ENCODE assay signal across 13 cellular contexts in the genomic region with DNA sequence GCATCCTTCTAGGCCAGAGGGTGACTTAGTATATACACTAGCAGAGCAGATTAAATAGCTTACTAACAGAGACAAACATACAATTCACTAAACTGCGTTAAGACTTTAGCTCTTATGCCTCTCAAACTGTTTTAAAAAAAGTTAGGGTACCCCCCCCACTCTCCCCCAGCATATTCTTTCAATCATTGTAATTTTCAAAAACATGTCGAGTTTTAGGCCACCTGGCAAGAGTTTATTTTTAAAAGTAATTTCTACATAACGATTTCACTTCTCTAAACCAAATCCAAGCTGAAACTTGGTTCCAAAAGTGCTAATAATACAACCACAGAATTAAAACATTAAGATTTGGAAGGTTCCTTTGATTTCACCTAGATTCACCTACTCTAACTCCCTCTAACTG.
DNase-seq lines count a peak whose midpoint lies in the region; ATAC-seq, FAIRE-seq and TF ChIP-seq lines count a peak whose summit lies in the region.
"Had no signal": no experiment of that assay in that cellular context is flagged by ENCODE, and none has a peak within 500 bp of the region (broad histone marks: within the 10 kb centered on the region; RNA-seq: fewer than 3 reads in every experiment).

No MANE protein-coding gene starts in this region.

- CTCF ChIA-PET in CD8-positive, alpha-beta memory T cell (lab: Charles Lee): interaction anchor here (1.4 kb wide), 1 partner anchor 20 kb away, joined by 3 read pairs; no protein-coding TSS in a partner anchor

- no peaks in the 10 kb centered on the region for H3K27me3 ChIP-seq in CD8-positive, alpha-beta memory T cell (ENCODE audit: insufficient read depth, low read length, poor library complexity, severe bottlenecking)
- H3K27me3 ChIP-seq: brain microvascular endothelial cell had no signal

- peaks cover 9 to 56% (median 17%) of the 10 kb centered on the region in 3 donors for H3K36me3 Mint-ChIP-seq in CD8-positive, alpha-beta memory T cell
- peaks cover 4% of the 10 kb centered on the region for H3K36me3 Mint-ChIP-seq in IgD-negative memory B cell
- H3K36me3 Mint-ChIP-seq in central memory CD8-positive, alpha-beta T cell (ENCODE audit: insufficient read depth): peaks cover 31% of the 10 kb centered on the region
- H3K36me3 Mint-ChIP-seq in progenitor cell of endocrine pancreas (ENCODE audit: insufficient read depth): peaks cover 19% of the 10 kb centered on the region

- no peak overlapping the region for H3K27ac ChIP-seq in CD8-positive, alpha-beta memory T cell (ENCODE audit: low read depth, low read length)
- H3K27ac ChIP-seq: brain microvascular endothelial cell had no signal

- no peak for TF ChIP-seq POLR2A in H54 (IDR thresholded peaks at IDR 0.05; ENCODE audit: low read depth, low read length)

- ATAC-seq in central memory CD8-positive, alpha-beta T cell (replicated peaks; ENCODE audit: extremely low read depth, poor library complexity, severe bottlenecking): no peak
- ATAC-seq in GM18498 (IDR thresholded peaks at IDR 0.05; ENCODE audit: unreplicated experiment): no peak

- H3K36me3 ChIP-seq in CD8-positive, alpha-beta memory T cell (ENCODE audit: insufficient read depth, low read length): no peaks in the 10 kb centered on the region

- H3K27ac Mint-ChIP-seq in CD8-positive, alpha-beta memory T cell: peak overlapping the region in 2 of 8 donors; percentile 43 to 66
- peak overlapping the region; percentile 91 to 96 (median 94) for H3K27ac Mint-ChIP-seq in IgD-negative memory B cell
- H3K27ac Mint-ChIP-seq in central memory CD8-positive, alpha-beta T cell (ENCODE audit: low read depth): no peak overlapping the region
- peak overlapping the region; percentile 13 for H3K27ac Mint-ChIP-seq in progenitor cell of endocrine pancreas

- H3K4me3 ChIP-seq in CD8-positive, alpha-beta memory T cell (ENCODE audit: low read length): no peak overlapping the region

- no peak for TF ChIP-seq CTCF in progenitor cell of endocrine pancreas (IDR thresholded peaks at IDR 0.05; ENCODE audit: unreplicated experiment)

- peaks cover 58 to 75% (median 67%) of the 10 kb centered on the region in 3 donors for H3K4me1 Mint-ChIP-seq in CD8-positive, alpha-beta memory T cell
- peaks cover 42 to 45% (median 44%) of the 10 kb centered on the region in 3 donors for H3K4me1 Mint-ChIP-seq in IgD-negative memory B cell
- H3K4me1 Mint-ChIP-seq in central memory CD8-positive, alpha-beta T cell: peaks cover 44% of the 10 kb centered on the region
- H3K4me1 Mint-ChIP-seq in progenitor cell of endocrine pancreas (ENCODE audit: low read depth): peaks cover 32% of the 10 kb centered on the region

- DNase-seq in CD8-positive, alpha-beta memory T cell: no peak
- DNase-seq in central memory CD8-positive, alpha-beta T cell (ENCODE audit: low spot score in 2 of 2): no peak
- DNase-seq in progenitor cell of endocrine pancreas (ENCODE audit: low spot score, unreplicated experiment) (no peak), H54 (ENCODE audit: insufficient read length, low spot score) (no peak), SW 1271 (lab: John Stamatoyannopoulos, UW) (no peak), SIG-M5 treated with dmso at 0.1 percent for 504 hours (lab: John Stamatoyannopoulos, UW; ENCODE audit: unreplicated experiment) (no peak)
- DNase-seq: brain microvascular endothelial cell, head of caudate nucleus, KBM-7, NCI-H524, nucleus accumbens had no signal

- POLR2A ChIA-PET in CD8-positive, alpha-beta memory T cell (lab: Charles Lee): no interaction called here

- peak overlapping the region; percentile 0 to 56 (median 32) for H3K4me3 Mint-ChIP-seq in CD8-positive, alpha-beta memory T cell
- H3K4me3 Mint-ChIP-seq in IgD-negative memory B cell (peak overlapping the region; percentile 74 to 94 (median 92)), progenitor cell of endocrine pancreas (ENCODE audit: low read depth) (no peak overlapping the region)
- H3K4me3 Mint-ChIP-seq in central memory CD8-positive, alpha-beta T cell: peak overlapping the region; percentile 37

- peaks cover 63% of the 10 kb centered on the region for H3K4me1 ChIP-seq in CD8-positive, alpha-beta memory T cell (ENCODE audit: insufficient read depth, low read length)

- H3K9me3 Mint-ChIP-seq in CD8-positive, alpha-beta memory T cell: no peaks in the 10 kb centered on the region
- H3K9me3 Mint-ChIP-seq in IgD-negative memory B cell (no peaks in the 10 kb centered on the region), progenitor cell of endocrine pancreas (ENCODE audit: low read depth) (no peaks in the 10 kb centered on the region)
- H3K9me3 Mint-ChIP-seq in central memory CD8-positive, alpha-beta T cell: no peaks in the 10 kb centered on the region

- FAIRE-seq in H54 (lab: Jason Lieb, UNC): no peak

- no peaks in the 10 kb centered on the region for H3K9me3 ChIP-seq in CD8-positive, alpha-beta memory T cell (ENCODE audit: low read length)

- peaks cover 0 to 2% of the 10 kb centered on the region in 2 donors for H3K27me3 Mint-ChIP-seq in CD8-positive, alpha-beta memory T cell
- no peaks in the 10 kb centered on the region for H3K27me3 Mint-ChIP-seq in IgD-negative memory B cell
- H3K27me3 Mint-ChIP-seq in central memory CD8-positive, alpha-beta T cell: no peaks in the 10 kb centered on the region
- H3K27me3 Mint-ChIP-seq in progenitor cell of endocrine pancreas: no peaks in the 10 kb centered on the region
